ENCODE assay signal across 24 cellular contexts in the genomic region with DNA sequence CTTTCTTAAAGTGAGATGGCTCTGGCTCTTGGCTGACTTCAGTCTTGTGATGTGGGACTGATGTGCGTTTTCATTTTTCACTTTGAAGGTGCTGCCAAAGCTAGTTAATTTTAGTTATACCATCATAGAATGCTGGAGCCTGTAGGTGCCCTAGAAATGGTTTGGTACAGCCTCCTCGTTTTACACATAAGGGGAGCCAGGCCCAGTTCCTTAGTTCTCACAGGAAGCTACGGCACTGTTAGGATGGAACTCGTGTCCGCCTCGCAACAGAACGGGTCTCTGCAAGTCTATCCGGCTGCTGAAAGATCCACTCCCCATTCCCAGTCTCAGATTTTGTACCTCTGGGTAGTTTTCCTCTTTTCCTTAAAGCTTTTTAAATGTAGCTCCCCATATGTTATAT.
"Had no signal": no experiment of that assay in that cellular context is flagged by ENCODE, and none has a peak within 500 bp of the region (broad histone marks: within the 10 kb centered on the region; RNA-seq: fewer than 3 reads in every experiment).

No MANE protein-coding gene starts in this region.

- H3K9me3 ChIP-seq: breast epithelium, esophagus squamous epithelium, gastrocnemius medialis, left lung, mucosa of descending colon, sigmoid colon, stomach, tibial nerve had no signal

- H3K4me3 ChIP-seq: breast epithelium, esophagus squamous epithelium, gastrocnemius medialis, left lung, mucosa of descending colon, sigmoid colon, stomach, tibial nerve had no signal

- H3K36me3 ChIP-seq: breast epithelium, esophagus squamous epithelium, gastrocnemius medialis, left lung, sigmoid colon, stomach, tibial nerve had no signal

- H3K27me3 ChIP-seq: breast epithelium, esophagus squamous epithelium, gastrocnemius medialis, left lung, sigmoid colon, stomach, tibial nerve had no signal

- ATAC-seq: activated CD8-positive, alpha-beta T cell treated with anti-CD3 and anti-CD28 coated beads for 36 hours; activated T-cell treated with anti-CD3 and anti-CD28 coated beads, Interleukin-2, amount 50 U/mL, for 4 hours; activated T-helper 17 cell treated with anti-CD3 and anti-CD28 coated beads, Interleukin-2, amount 50 U/mL, for 72 hours; gastrocnemius medialis; mucosa of descending colon; stimulated activated naive B cell treated with anti-CD40 and anti-IgM and Interleukin-4, amounts not matched to agents 10 μg/mL and 1 μg/mL and 100 μg/mL, for 72 hours had no signal

- H3K27ac ChIP-seq: breast epithelium, gastrocnemius medialis, left lung had no signal

- DNase-seq: activated B cell treated with CpG ODN at 0.5 μM for 24 hours; activated CD4-positive, alpha-beta T cell treated with anti-CD3 and anti-CD28 coated beads, Interleukin-2, amount 50 U/mL, for 1 hour; activated CD8-positive, alpha-beta T cell treated with anti-CD3 and anti-CD28 coated beads for 36 hours; activated gamma-delta T cell treated with Interleukin-2 at 50 U/mL for 16 hours; activated naive CD4-positive, alpha-beta T cell treated with anti-CD3 and anti-CD28 coated beads, Interleukin-2, amount 50 U/mL, for 16 hours; activated T-cell treated with anti-CD3 and anti-CD28 coated beads, Interleukin-2, amount 50 U/mL, for 4 hours; amniotic stem cell; dermis blood vessel endothelial cell; effector CD4-positive, alpha-beta T cell; esophagus squamous epithelium; gastrocnemius medialis; hypothalamus; kidney glomerular epithelial cell; mucosa of descending colon; sigmoid colon; small intestine; stimulated activated CD4-positive, alpha-beta T cell treated with anti-CD3 and anti-CD28 coated beads, Interleukin-1b, Interleukin-23, amount 100 ng/mL, for 48 hours; stimulated activated naive B cell treated with anti-CD40 and anti-IgM and Interleukin-4, amounts not matched to agents 10 μg/mL and 1 μg/mL and 100 μg/mL, for 72 hours; stomach; T-helper 1 cell had no signal

- H3K4me1 ChIP-seq: breast epithelium, esophagus squamous epithelium, gastrocnemius medialis, left lung had no signal
